Comparison of ENCODE assay signal across 16 cellular contexts in the genomic region with DNA sequence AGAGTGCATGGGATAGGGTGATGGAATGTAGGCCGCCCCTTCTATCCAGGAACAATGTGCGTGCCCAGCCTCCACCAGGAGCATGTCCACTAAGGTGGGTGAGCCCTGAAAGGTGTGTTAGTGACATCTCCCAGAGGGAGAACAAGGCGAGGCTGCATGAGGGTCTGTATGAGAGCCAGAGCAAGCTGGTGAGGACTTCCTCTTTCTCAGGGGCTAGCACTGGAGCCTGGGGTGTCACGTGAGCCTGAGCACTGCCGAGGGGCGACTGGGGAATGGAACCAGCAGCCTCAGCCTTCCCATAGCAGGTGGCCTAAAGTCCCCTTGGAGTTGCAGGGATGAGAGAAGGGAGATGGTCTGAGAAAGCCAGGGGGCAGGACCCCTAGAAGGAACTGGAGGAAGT.
DNase-seq lines count a peak whose midpoint lies in the region; ATAC-seq, FAIRE-seq and TF ChIP-seq lines count a peak whose summit lies in the region.
"Had no signal": no experiment of that assay in that cellular context is flagged by ENCODE, and none has a peak within 500 bp of the region (broad histone marks: within the 10 kb centered on the region; RNA-seq: fewer than 3 reads in every experiment).

No MANE protein-coding gene starts in this region.

- no peaks in the 10 kb centered on the region for H3K36me3 ChIP-seq in neural cell (ENCODE audit: insufficient read depth, low read length)
- H3K36me3 ChIP-seq: BE2C, HAP-1 had no signal

- in situ Hi-C loops in KBM-7 (cut with MboI; ENCODE audit: low pct_unique_long_range_greater_than_20kb, low sequenced_read_pairs), result no loop called here

- H3K27ac ChIP-seq in neural cell (ENCODE audit: low read length), result no peak overlapping the region
- H3K27ac ChIP-seq: A549, C4-2B, GM23248 had no signal

- H4K20me1 ChIP-seq in neural cell (ENCODE audit: insufficient read depth), result no peaks in the 10 kb centered on the region

- TF ChIP-seq EP300 in neural cell (conservative IDR thresholded peaks at IDR 0.05; ENCODE audit: poor library complexity, severe bottlenecking), result no peak

- H3F3A ChIP-seq in neural cell (ENCODE audit: insufficient read depth, low read length, poor library complexity, severe bottlenecking), result no peaks in the 10 kb centered on the region

- no peaks in the 10 kb centered on the region for H3K9me3 ChIP-seq in neural cell (ENCODE audit: low read length)
- H3K9me3 ChIP-seq: A549, BE2C, HAP-1 had no signal

- no peak for TF ChIP-seq RAD21 in neural cell (conservative IDR thresholded peaks at IDR 0.05)

- no peak for TF ChIP-seq CTCF in neural cell (IDR thresholded peaks at IDR 0.05; ENCODE audit: poor library complexity, severe bottlenecking)
- TF ChIP-seq CTCF in D721Med (IDR thresholded peaks at IDR 0.05; ENCODE audit: insufficient read depth, missing control alignments), result no peak

- H3K9me2 ChIP-seq in neural cell (ENCODE audit: insufficient read depth, low read length), result no peaks in the 10 kb centered on the region

- H3K9ac ChIP-seq in neural cell (ENCODE audit: low read length), result no peak overlapping the region
- H3K9ac ChIP-seq: GM23248 had no signal

- no peaks in the 10 kb centered on the region for H3K79me2 ChIP-seq in neural cell (replicated peaks; ENCODE audit: insufficient read depth, low read length)

- FAIRE-seq in D721Med (lab: Jason Lieb, UNC), result no peak
- FAIRE-seq: A549, HepG2 had no signal

- H3K27me3 ChIP-seq in neural cell (ENCODE audit: insufficient read depth, low read depth, low read length), result no peaks in the 10 kb centered on the region
- H3K27me3 ChIP-seq: BE2C had no signal

- no peak for ATAC-seq in HG02885 (IDR thresholded peaks at IDR 0.05; ENCODE audit: poor library complexity, unreplicated experiment)
- ATAC-seq: A549, HepG2 had no signal

- H2AFZ ChIP-seq in neural cell (ENCODE audit: low read depth, low read length), result no peak overlapping the region
- H2AFZ ChIP-seq: GM23248 had no signal

- no peak overlapping the region for H3K4me2 ChIP-seq in neural cell (ENCODE audit: low read length)
- H3K4me2 ChIP-seq: A549 had no signal

- H3K4me3 ChIP-seq in neural cell (ENCODE audit: low read length), result peak overlapping the region; percentile 66
- H3K4me3 ChIP-seq: A549, GM23248, HAP-1 had no signal

- DNase-seq in KBM-7 (peak; percentile 0), OCI-M1 (lab: John Stamatoyannopoulos, UW) (peak; percentile 9), D721Med (ENCODE audit: insufficient read length, low spot score) (no peak)
- no peak for DNase-seq in stimulated activated CD8-positive, alpha-beta memory T cell treated with anti-CD3 and anti-CD28 coated beads, Interleukin-4, amount 100 ng/mL, for 48 hours
- DNase-seq: BE2C; CD4-positive, alpha-beta memory T cell; DMS153; DND-41; GDM1; GM23248 had no signal

TF ChIP-seq in neural cell, 6 proteins besides CTCF, POLR2A, EP300 and RAD21:
- TF ChIP-seq TAF1 (IDR thresholded peaks at IDR 0.05; ENCODE audit: low read depth), result no peak
- TF ChIP-seq SMC3 (conservative IDR thresholded peaks at IDR 0.05; ENCODE audit: poor library complexity), result no peak
- TF ChIP-seq POLR2AphosphoS5 (IDR thresholded peaks at IDR 0.05), result no peak
- no peak for TF ChIP-seq MXI1 (conservative IDR thresholded peaks at IDR 0.05; ENCODE audit: poor library complexity, severe bottlenecking)
- TF ChIP-seq EZH2 (IDR thresholded peaks at IDR 0.05; ENCODE audit: borderline replicate concordance, insufficient read depth, low read length, poor library complexity, severe bottlenecking), result no peak
- TF ChIP-seq, protein P1, sequence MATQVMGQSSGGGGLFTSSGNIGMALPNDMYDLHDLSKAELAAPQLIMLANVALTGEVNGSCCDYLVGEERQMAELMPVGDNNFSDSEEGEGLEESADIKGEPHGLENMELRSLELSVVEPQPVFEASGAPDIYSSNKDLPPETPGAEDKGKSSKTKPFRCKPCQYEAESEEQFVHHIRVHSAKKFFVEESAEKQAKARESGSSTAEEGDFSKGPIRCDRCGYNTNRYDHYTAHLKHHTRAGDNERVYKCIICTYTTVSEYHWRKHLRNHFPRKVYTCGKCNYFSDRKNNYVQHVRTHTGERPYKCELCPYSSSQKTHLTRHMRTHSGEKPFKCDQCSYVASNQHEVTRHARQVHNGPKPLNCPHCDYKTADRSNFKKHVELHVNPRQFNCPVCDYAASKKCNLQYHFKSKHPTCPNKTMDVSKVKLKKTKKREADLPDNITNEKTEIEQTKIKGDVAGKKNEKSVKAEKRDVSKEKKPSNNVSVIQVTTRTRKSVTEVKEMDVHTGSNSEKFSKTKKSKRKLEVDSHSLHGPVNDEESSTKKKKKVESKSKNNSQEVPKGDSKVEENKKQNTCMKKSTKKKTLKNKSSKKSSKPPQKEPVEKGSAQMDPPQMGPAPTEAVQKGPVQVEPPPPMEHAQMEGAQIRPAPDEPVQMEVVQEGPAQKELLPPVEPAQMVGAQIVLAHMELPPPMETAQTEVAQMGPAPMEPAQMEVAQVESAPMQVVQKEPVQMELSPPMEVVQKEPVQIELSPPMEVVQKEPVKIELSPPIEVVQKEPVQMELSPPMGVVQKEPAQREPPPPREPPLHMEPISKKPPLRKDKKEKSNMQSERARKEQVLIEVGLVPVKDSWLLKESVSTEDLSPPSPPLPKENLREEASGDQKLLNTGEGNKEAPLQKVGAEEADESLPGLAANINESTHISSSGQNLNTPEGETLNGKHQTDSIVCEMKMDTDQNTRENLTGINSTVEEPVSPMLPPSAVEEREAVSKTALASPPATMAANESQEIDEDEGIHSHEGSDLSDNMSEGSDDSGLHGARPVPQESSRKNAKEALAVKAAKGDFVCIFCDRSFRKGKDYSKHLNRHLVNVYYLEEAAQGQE (IDR thresholded peaks at IDR 0.05; ENCODE audit: borderline replicate concordance), result no peak

Comparison
In these comparisons a context has a peak if more than half of its experiments do, and no peak if none do; other contexts are left out.
1. DNase-seq: peak in KBM-7 (single experiment) and OCI-M1 (single experiment); none in stimulated activated CD8-positive, alpha-beta memory T cell treated with anti-CD3 and anti-CD28 coated beads, Interleukin-4, amount 100 ng/mL, for 48 hours (single experiment) and D721Med (single experiment).